In the genomic region with DNA sequence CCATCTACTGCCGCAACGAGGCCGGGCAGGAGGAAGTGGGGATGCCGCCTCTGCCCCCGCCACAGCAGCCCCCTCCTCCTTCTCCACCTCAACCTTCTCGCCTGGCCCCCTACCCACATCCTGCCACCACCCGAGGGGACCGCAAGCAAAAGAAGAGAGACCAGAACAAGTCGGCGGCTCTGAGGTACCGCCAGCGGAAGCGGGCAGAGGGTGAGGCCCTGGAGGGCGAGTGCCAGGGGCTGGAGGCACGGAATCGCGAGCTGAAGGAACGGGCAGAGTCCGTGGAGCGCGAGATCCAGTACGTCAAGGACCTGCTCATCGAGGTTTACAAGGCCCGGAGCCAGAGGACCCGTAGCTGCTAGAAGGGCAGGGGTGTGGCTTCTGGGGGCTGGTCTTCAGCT, we compare ENCODE assay signal across 15 cellular contexts. TPM values are rescaled to one million over a fixed set of nuclear protein-coding genes. Genes with fewer than 3 reads are reported as not detected.
DNase-seq lines count a peak whose midpoint lies in the region; ATAC-seq and TF ChIP-seq lines count a peak whose summit lies in the region.
"Had no signal": no experiment of that assay in that cellular context is flagged by ENCODE, and none has a peak within 500 bp of the region (broad histone marks: within the 10 kb centered on the region; RNA-seq: fewer than 3 reads in every experiment).

No MANE protein-coding gene starts in this region.

- TF ChIP-seq CTCF in CD4-positive, alpha-beta T cell (IDR thresholded peaks at IDR 0.05) = no peak
- TF ChIP-seq CTCF in RWPE2 (IDR thresholded peaks at IDR 0.05; ENCODE audit: poor library complexity, severe bottlenecking) = no peak
- no peak for TF ChIP-seq CTCF in mucosa of descending colon (IDR thresholded peaks at IDR 0.05)

- H3K4me3 ChIP-seq in RWPE2 (ENCODE audit: severe bottlenecking) = no peak overlapping the region
- no peak overlapping the region for H3K4me3 ChIP-seq in mucosa of descending colon
- H3K4me3 ChIP-seq: GM23338, vagina had no signal

- intact Hi-C loops in CD4-positive, alpha-beta T cell (cut with DNase I, micrococcal nuclease) = loop anchor here (5.0 kb wide), 2 partner anchors 35 to 580 kb away; a partner anchor contains a TSS
- intact Hi-C loops in mucosa of descending colon (cut with DNase I, micrococcal nuclease) = loop anchor here in 1 of 2 donors (10.0 kb wide), 1 partner anchor 52 kb away; no protein-coding TSS in a partner anchor

- H3K27me3 ChIP-seq in CD4-positive, alpha-beta T cell (ENCODE audit: control insufficient read depth, insufficient read depth, low read length) = no peaks in the 10 kb centered on the region
- H3K27me3 ChIP-seq in RWPE2 (ENCODE audit: insufficient read depth, poor library complexity, severe bottlenecking) = no peaks in the 10 kb centered on the region
- H3K27me3 ChIP-seq: vagina had no signal

- peak in 9 of 10 experiments; percentile 14 to 49 (median 35) for DNase-seq in CD4-positive, alpha-beta T cell
- DNase-seq in RWPE2 (ENCODE audit: low spot score) = no peak
- DNase-seq in activated T-helper 9 cell treated with anti-CD3 and anti-CD28 coated beads, Interleukin-2, amount 50 U/mL, for 16 hours (ENCODE audit: low read depth) = peak; percentile 11
- DNase-seq in mucosa of descending colon = peak in 2 of 3 donors; percentile 45 to 66
- DNase-seq: AML-193, NCI-H526 had no signal

- peaks cover 19% of the 10 kb centered on the region for H3K36me3 Mint-ChIP-seq in CD4-positive, alpha-beta T cell (ENCODE audit: low read depth)

- H3K36me3 ChIP-seq in RWPE2 (ENCODE audit: low read depth) (peaks cover 13% of the 10 kb centered on the region), mucosa of descending colon (ENCODE audit: low read depth) (no peaks in the 10 kb centered on the region)
- H3K36me3 ChIP-seq: vagina had no signal

- CTCF ChIA-PET in CD4-positive, alpha-beta T cell (lab: Charles Lee) = no interaction called here

- peaks cover 10% of the 10 kb centered on the region for H3K4me1 ChIP-seq in RWPE2 (ENCODE audit: insufficient read depth, poor library complexity, severe bottlenecking)
- peaks cover 11% of the 10 kb centered on the region for H3K4me1 ChIP-seq in mucosa of descending colon (ENCODE audit: low read depth)

- POLR2A ChIA-PET in CD4-positive, alpha-beta T cell (lab: Charles Lee) = no interaction called here

- H3K27ac ChIP-seq in CD4-positive, alpha-beta T cell (ENCODE audit: low read depth, low read length) = no peak overlapping the region
- H3K27ac ChIP-seq in RWPE2 (ENCODE audit: poor library complexity, severe bottlenecking) = peak overlapping the region; percentile 78
- H3K27ac ChIP-seq: vagina had no signal

- ATAC-seq in CD4-positive, alpha-beta T cell (ENCODE audit: poor library complexity) = no peak
- ATAC-seq in RWPE2 (ENCODE audit: low read depth) (no peak), mucosa of descending colon (no peak), GM21423 (IDR thresholded peaks at IDR 0.05; ENCODE audit: unreplicated experiment) (no peak), HG02588 (IDR thresholded peaks at IDR 0.05; ENCODE audit: unreplicated experiment) (no peak), HG03354 (IDR thresholded peaks at IDR 0.05; ENCODE audit: poor library complexity, severe bottlenecking, unreplicated experiment) (no peak), GM21447 (IDR thresholded peaks at IDR 0.05; ENCODE audit: unreplicated experiment) (no peak)
- ATAC-seq: GM23338, Right ventricle myocardium inferior had no signal

- no peaks in the 10 kb centered on the region for H3K9me3 Mint-ChIP-seq in CD4-positive, alpha-beta T cell

- peaks cover 5% of the 10 kb centered on the region for H3K27me3 Mint-ChIP-seq in CD4-positive, alpha-beta T cell

- peak overlapping the region; percentile 54 for H3K4me3 Mint-ChIP-seq in CD4-positive, alpha-beta T cell

- no peak overlapping the region for H3K27ac Mint-ChIP-seq in CD4-positive, alpha-beta T cell
- H3K27ac Mint-ChIP-seq: GM23338 had no signal

- H3K4me1 Mint-ChIP-seq in CD4-positive, alpha-beta T cell (ENCODE audit: low read depth) = peaks cover 49% of the 10 kb centered on the region

- H3K9me3 ChIP-seq in CD4-positive, alpha-beta T cell (ENCODE audit: control insufficient read depth, low read length) = no peaks in the 10 kb centered on the region
- H3K9me3 ChIP-seq in RWPE2 (ENCODE audit: severe bottlenecking) (no peaks in the 10 kb centered on the region), mucosa of descending colon (no peaks in the 10 kb centered on the region)
- H3K9me3 ChIP-seq: vagina had no signal

RNA-seq across cellular contexts. Expression of a gene that starts 3.4 kb away (rescaled TPM):
- total RNA-seq in CD4-positive, alpha-beta T cell = 10 to 100 TPM; 19.2 to 21.7 TPM
- 10 to 100 TPM; 34.1 to 41.0 (median 40.9) TPM for total RNA-seq in mucosa of descending colon

RNA-seq across cellular contexts. Expression of a gene that starts 3.7 kb away (rescaled TPM):
- 10 to 100 TPM; 16.3 to 19.1 TPM for total RNA-seq in CD4-positive, alpha-beta T cell
- total RNA-seq in mucosa of descending colon = 10 to 100 TPM; 10.7 to 25.0 (median 16.1) TPM

RNA-seq across cellular contexts. Expression of a gene that starts 28.2 kb away (rescaled TPM):
- total RNA-seq in CD4-positive, alpha-beta T cell = under 1 TPM in 1 of 2 experiments, not detected in 1; 0.08 TPM
- 1 to 10 TPM in 2 of 3 donors, under 1 TPM in 1; 0.49 to 2.0 (median 1.1) TPM for total RNA-seq in mucosa of descending colon
- total RNA-seq: bronchial epithelial cell, Daoy, GM23338 had no signal

RNA-seq across cellular contexts. Expression of a gene that starts 36.0 kb away (rescaled TPM):
- 1 to 10 TPM; 4.7 to 5.4 TPM for total RNA-seq in CD4-positive, alpha-beta T cell
- 1 to 10 TPM; 1.2 to 1.7 (median 1.6) TPM for total RNA-seq in mucosa of descending colon
- total RNA-seq: vagina had no signal

RNA-seq across cellular contexts. Expression of a gene that starts 55.2 kb away (rescaled TPM):
- total RNA-seq in CD4-positive, alpha-beta T cell = 10 to 100 TPM; 35.5 to 35.8 TPM
- total RNA-seq in mucosa of descending colon = 10 to 100 TPM; 33.7 to 55.7 (median 45.1) TPM
